10 cellular contexts compared by ENCODE assay signal in genomic region chr1:46133946-46134345, GRCh38. TPM values are rescaled to one million over a fixed set of nuclear protein-coding genes. Genes with fewer than 3 reads are reported as not detected.
DNase-seq lines count a peak whose midpoint lies in the region; ATAC-seq, FAIRE-seq and TF ChIP-seq lines count a peak whose summit lies in the region.
"Had no signal": no experiment of that assay in that cellular context is flagged by ENCODE, and none has a peak within 500 bp of the region (broad histone marks: within the 10 kb centered on the region; RNA-seq: fewer than 3 reads in every experiment).

No MANE protein-coding gene starts in this region.

- H3K9me3 Mint-ChIP-seq in WTC11 = no peaks in the 10 kb centered on the region

- H3K4me2 ChIP-seq in mesenchymal stem cell (ENCODE audit: low read length, poor library complexity, severe bottlenecking) = peak overlapping the region; percentile 68

- H3K27me3 Mint-ChIP-seq in WTC11 (ENCODE audit: low read depth) = peaks cover 36% of the 10 kb centered on the region

- H3K79me1 ChIP-seq in mesenchymal stem cell (replicated peaks; ENCODE audit: low read length, poor library complexity, severe bottlenecking) = no peaks in the 10 kb centered on the region

- no peak overlapping the region for H2BK5ac ChIP-seq in mesenchymal stem cell (ENCODE audit: low read depth, low read length, poor library complexity, severe bottlenecking)

- H3K4me3 Mint-ChIP-seq in WTC11 = peak overlapping the region; percentile 90

- no peak overlapping the region for H3K18ac ChIP-seq in mesenchymal stem cell (ENCODE audit: low read depth in 1 of 2, low read length in 2 of 2)

- H2BK15ac ChIP-seq in mesenchymal stem cell (ENCODE audit: low read depth, poor library complexity, severe bottlenecking) = no peak overlapping the region

- peak overlapping the region in 1 of 2 experiments; percentile 67 for H3K4ac ChIP-seq in mesenchymal stem cell (ENCODE audit: low read depth in 1 of 2, low read length in 2 of 2)

- DNase-seq in GM19239 (ENCODE audit: insufficient read length, low spot score) (no peak), WTC11 (ENCODE audit: low spot score) (no peak), mesenchymal stem cell (no peak), substantia nigra (lab: John Stamatoyannopoulos, UW) (no peak)
- no peak for DNase-seq in stimulated activated naive CD4-positive, alpha-beta T cell treated with Interleukin-2 at 50 U/mL for 16 hours (lab: John Stamatoyannopoulos, UW)

- POLR2A ChIA-PET in WTC11 (lab: Charles Lee) = no interaction called here

- peak; percentile 70 for FAIRE-seq in GM19239 (lab: Jason Lieb, UNC)

- H2AFZ ChIP-seq in mesenchymal stem cell (ENCODE audit: low read depth, low read length) = no peak overlapping the region

- peaks cover 15% of the 10 kb centered on the region for H3K4me1 ChIP-seq in mesenchymal stem cell (ENCODE audit: control insufficient read depth, insufficient read depth, low read depth, low read length)

- H3K9me3 ChIP-seq in mesenchymal stem cell (ENCODE audit: control insufficient read depth, low read length) = no peaks in the 10 kb centered on the region

- TF ChIP-seq CTCF in 22Rv1 (IDR thresholded peaks at IDR 0.05) (no peak), WTC11 (IDR thresholded peaks at IDR 0.05) (no peak)

- no peak overlapping the region for H3K23ac ChIP-seq in mesenchymal stem cell (ENCODE audit: low read length in 2 of 2)

- no peak overlapping the region for H2BK120ac ChIP-seq in mesenchymal stem cell (ENCODE audit: low read depth, low read length)

- peak overlapping the region in 1 of 2 experiments; percentile 86 for H3K4me3 ChIP-seq in mesenchymal stem cell (ENCODE audit: insufficient read depth in 1 of 2, low read depth in 1 of 2, low read length in 2 of 2)

- H2AK5ac ChIP-seq in mesenchymal stem cell (ENCODE audit: low read length, severe bottlenecking) = peak overlapping the region; percentile 93

- no peak for TF ChIP-seq POLR2A in GM18505 (IDR thresholded peaks at IDR 0.05; ENCODE audit: borderline replicate concordance, extremely low read depth, insufficient read depth, insufficient read length)

- H3K36me3 ChIP-seq in mesenchymal stem cell (ENCODE audit: control insufficient read depth in 1 of 2, insufficient read depth in 2 of 2, low read depth in 1 of 2, low read length in 2 of 2) = no peaks in the 10 kb centered on the region

- peaks cover 0 to 4% of the 10 kb centered on the region in 2 experiments for H3K27me3 ChIP-seq in mesenchymal stem cell (ENCODE audit: control insufficient read depth in 1 of 2, insufficient read depth in 1 of 2, low read length in 2 of 2)

- H3K9ac ChIP-seq in mesenchymal stem cell (ENCODE audit: low read length) = peak overlapping the region; percentile 99

- ATAC-seq in WTC11 = no peak
- no peak for ATAC-seq in HG03280 (IDR thresholded peaks at IDR 0.05; ENCODE audit: unreplicated experiment)
- ATAC-seq in GM18505 (IDR thresholded peaks at IDR 0.05; ENCODE audit: unreplicated experiment) = no peak

- H3K14ac ChIP-seq in mesenchymal stem cell (ENCODE audit: low read length in 2 of 2) = no peak overlapping the region

- H3K27ac ChIP-seq in 22Rv1 (peak overlapping the region; percentile 96), mesenchymal stem cell (ENCODE audit: low read length, poor library complexity, severe bottlenecking) (peak overlapping the region; percentile 99), substantia nigra (ENCODE audit: low read depth, low read length, poor library complexity, severe bottlenecking) (no peak overlapping the region)

- peaks cover 27% of the 10 kb centered on the region for H3K4me1 Mint-ChIP-seq in WTC11

- WGBS in mesenchymal stem cell = 76% methylated on average over 2 of the region's 2 CpGs

- CTCF ChIA-PET in WTC11 (lab: Charles Lee) = interaction anchor here (0.7 to 2.0 kb wide), 2 partner anchors 39 to 90 kb away, joined by 3 to 8 read pairs; no protein-coding TSS in a partner anchor

- H4K91ac ChIP-seq in mesenchymal stem cell (ENCODE audit: low read length) = peak overlapping the region; percentile 65

- peak overlapping the region; percentile 100 for H3K27ac Mint-ChIP-seq in WTC11

- peak overlapping the region; percentile 69 to 86 for H2BK12ac ChIP-seq in mesenchymal stem cell (ENCODE audit: low read length in 2 of 2)

- H3K36me3 Mint-ChIP-seq in WTC11 = no peaks in the 10 kb centered on the region

- H4K8ac ChIP-seq in mesenchymal stem cell (ENCODE audit: low read length) = no peak overlapping the region

TF ChIP-seq in WTC11, 78 proteins besides CTCF, POLR2A, EP300 and RAD21:
- no peak for TF ChIP-seq ZNF121 (CRISPR knock-in tag; IDR thresholded peaks at IDR 0.05)
- no peak for TF ChIP-seq SOX15 (CRISPR knock-in tag; IDR thresholded peaks at IDR 0.05)
- TF ChIP-seq, protein P1, sequence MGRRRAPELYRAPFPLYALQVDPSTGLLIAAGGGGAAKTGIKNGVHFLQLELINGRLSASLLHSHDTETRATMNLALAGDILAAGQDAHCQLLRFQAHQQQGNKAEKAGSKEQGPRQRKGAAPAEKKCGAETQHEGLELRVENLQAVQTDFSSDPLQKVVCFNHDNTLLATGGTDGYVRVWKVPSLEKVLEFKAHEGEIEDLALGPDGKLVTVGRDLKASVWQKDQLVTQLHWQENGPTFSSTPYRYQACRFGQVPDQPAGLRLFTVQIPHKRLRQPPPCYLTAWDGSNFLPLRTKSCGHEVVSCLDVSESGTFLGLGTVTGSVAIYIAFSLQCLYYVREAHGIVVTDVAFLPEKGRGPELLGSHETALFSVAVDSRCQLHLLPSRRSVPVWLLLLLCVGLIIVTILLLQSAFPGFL (CRISPR knock-in tag; IDR thresholded peaks at IDR 0.05; ENCODE audit: borderline replicate concordance) = no peak
- no peak for TF ChIP-seq CREB1 (CRISPR knock-in tag; IDR thresholded peaks at IDR 0.05)
- no peak for TF ChIP-seq ZNF512 (CRISPR knock-in tag; IDR thresholded peaks at IDR 0.05; ENCODE audit: borderline replicate concordance)
- no peak for TF ChIP-seq NFE2L1 (CRISPR knock-in tag; IDR thresholded peaks at IDR 0.05)
- no peak for TF ChIP-seq TP53 (CRISPR knock-in tag; IDR thresholded peaks at IDR 0.05)
- no peak for TF ChIP-seq ZNF317 (CRISPR knock-in tag; IDR thresholded peaks at IDR 0.05; ENCODE audit: borderline replicate concordance, low read depth)
- no peak for TF ChIP-seq ZMAT4 (CRISPR knock-in tag; IDR thresholded peaks at IDR 0.05)
- TF ChIP-seq ZNF671 (CRISPR knock-in tag; IDR thresholded peaks at IDR 0.05) = no peak
- no peak for TF ChIP-seq IRF1 (CRISPR knock-in tag; IDR thresholded peaks at IDR 0.05)
- TF ChIP-seq GRHL2 (CRISPR knock-in tag; IDR thresholded peaks at IDR 0.05; ENCODE audit: insufficient replicate concordance, severe bottlenecking) = no peak
- no peak for TF ChIP-seq OVOL2 (CRISPR knock-in tag; IDR thresholded peaks at IDR 0.05; ENCODE audit: borderline replicate concordance)

RNA-seq across cellular contexts. Expression of gene PIK3R3, which starts 1.5 kb away (rescaled TPM):
- 9.0 to 12.3 TPM (median 10.9 TPM) in 3 replicates for total RNA-seq in WTC11 (2021)
- 13.9 TPM for polyA plus RNA-seq in mesenchymal stem cell (2013, experiment 1 of 2)
- polyA plus RNA-seq in mesenchymal stem cell (2013, experiment 2 of 2) = 13.7 TPM

RNA-seq across cellular contexts. Expression of gene TSPAN1, which starts 40.9 kb away (rescaled TPM):
- 0.50 to 0.69 TPM (median 0.57 TPM) in 3 replicates for total RNA-seq in WTC11 (2021)
- polyA plus RNA-seq in mesenchymal stem cell (2013, experiment 1 of 2) = 0.12 TPM
- polyA plus RNA-seq in mesenchymal stem cell (2013, experiment 2 of 2) = 0.23 TPM

RNA-seq across cellular contexts. Expression of gene P3R3URF, which starts 42.3 kb away (rescaled TPM):
- not detected in 3 replicates for total RNA-seq in WTC11 (2021)
- polyA plus RNA-seq in mesenchymal stem cell (2013, experiment 1 of 2) = not detected
- polyA plus RNA-seq in mesenchymal stem cell (2013, experiment 2 of 2) = not detected
- total RNA-seq: LHCN-M2, renal cortical epithelial cell had no signal
